ENCODE assay signal across 3 cellular contexts in genomic region chr22:43811777-43812148, GRCh38.
TF ChIP-seq lines count a peak whose summit lies in the region.

No MANE protein-coding gene starts in this region.

TF ChIP-seq in HCT116, 20 proteins besides CTCF, POLR2A, EP300 and RAD21:
- TF ChIP-seq EZH2 (IDR thresholded peaks at IDR 0.05) (no peak), ELF1 (IDR thresholded peaks at IDR 0.05; ENCODE audit: borderline replicate concordance, low read depth) (no peak), SIN3A (IDR thresholded peaks at IDR 0.05; ENCODE audit: low read depth) (no peak), EZH2phosphoT487 (IDR thresholded peaks at IDR 0.05; ENCODE audit: borderline replicate concordance) (no peak), TCF7L2 (IDR thresholded peaks at IDR 0.05; ENCODE audit: borderline replicate concordance, extremely low read depth, insufficient read depth, insufficient read length) (no peak)

TF ChIP-seq in endothelial cell of umbilical vein, 7 proteins besides CTCF, POLR2A, EP300 and RAD21:
- TF ChIP-seq POLR2AphosphoS5 (IDR thresholded peaks at IDR 0.05; ENCODE audit: insufficient read depth, low read depth, low read length) (no peak), MYC (IDR thresholded peaks at IDR 0.05; ENCODE audit: low read depth, low read length) (no peak), JUN (IDR thresholded peaks at IDR 0.05; ENCODE audit: borderline replicate concordance, insufficient read depth, insufficient read length, low read depth) (no peak), GATA2 (IDR thresholded peaks at IDR 0.05; ENCODE audit: insufficient read depth, insufficient read length, low read depth, low read length) (no peak), EZH2 (IDR thresholded peaks at IDR 0.05; ENCODE audit: borderline replicate concordance, low read depth, low read length, severe bottlenecking) (no peak), MAX (IDR thresholded peaks at IDR 0.05; ENCODE audit: insufficient read depth, insufficient read length) (no peak), FOS (IDR thresholded peaks at IDR 0.05; ENCODE audit: borderline replicate concordance, insufficient read depth, low read length) (no peak)

TF ChIP-seq in neural cell, 6 proteins besides CTCF, POLR2A, EP300 and RAD21:
- TF ChIP-seq EZH2 (IDR thresholded peaks at IDR 0.05; ENCODE audit: borderline replicate concordance, insufficient read depth, low read length, poor library complexity, severe bottlenecking) (no peak), TAF1 (IDR thresholded peaks at IDR 0.05; ENCODE audit: low read depth) (no peak), SMC3 (conservative IDR thresholded peaks at IDR 0.05; ENCODE audit: poor library complexity) (peak; percentile 37), POLR2AphosphoS5 (IDR thresholded peaks at IDR 0.05) (no peak), MXI1 (conservative IDR thresholded peaks at IDR 0.05; ENCODE audit: poor library complexity, severe bottlenecking) (no peak)
- TF ChIP-seq, protein P1, sequence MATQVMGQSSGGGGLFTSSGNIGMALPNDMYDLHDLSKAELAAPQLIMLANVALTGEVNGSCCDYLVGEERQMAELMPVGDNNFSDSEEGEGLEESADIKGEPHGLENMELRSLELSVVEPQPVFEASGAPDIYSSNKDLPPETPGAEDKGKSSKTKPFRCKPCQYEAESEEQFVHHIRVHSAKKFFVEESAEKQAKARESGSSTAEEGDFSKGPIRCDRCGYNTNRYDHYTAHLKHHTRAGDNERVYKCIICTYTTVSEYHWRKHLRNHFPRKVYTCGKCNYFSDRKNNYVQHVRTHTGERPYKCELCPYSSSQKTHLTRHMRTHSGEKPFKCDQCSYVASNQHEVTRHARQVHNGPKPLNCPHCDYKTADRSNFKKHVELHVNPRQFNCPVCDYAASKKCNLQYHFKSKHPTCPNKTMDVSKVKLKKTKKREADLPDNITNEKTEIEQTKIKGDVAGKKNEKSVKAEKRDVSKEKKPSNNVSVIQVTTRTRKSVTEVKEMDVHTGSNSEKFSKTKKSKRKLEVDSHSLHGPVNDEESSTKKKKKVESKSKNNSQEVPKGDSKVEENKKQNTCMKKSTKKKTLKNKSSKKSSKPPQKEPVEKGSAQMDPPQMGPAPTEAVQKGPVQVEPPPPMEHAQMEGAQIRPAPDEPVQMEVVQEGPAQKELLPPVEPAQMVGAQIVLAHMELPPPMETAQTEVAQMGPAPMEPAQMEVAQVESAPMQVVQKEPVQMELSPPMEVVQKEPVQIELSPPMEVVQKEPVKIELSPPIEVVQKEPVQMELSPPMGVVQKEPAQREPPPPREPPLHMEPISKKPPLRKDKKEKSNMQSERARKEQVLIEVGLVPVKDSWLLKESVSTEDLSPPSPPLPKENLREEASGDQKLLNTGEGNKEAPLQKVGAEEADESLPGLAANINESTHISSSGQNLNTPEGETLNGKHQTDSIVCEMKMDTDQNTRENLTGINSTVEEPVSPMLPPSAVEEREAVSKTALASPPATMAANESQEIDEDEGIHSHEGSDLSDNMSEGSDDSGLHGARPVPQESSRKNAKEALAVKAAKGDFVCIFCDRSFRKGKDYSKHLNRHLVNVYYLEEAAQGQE (IDR thresholded peaks at IDR 0.05; ENCODE audit: borderline replicate concordance): no peak
